ENCODE assay signal across 20 cellular contexts in the genomic region with DNA sequence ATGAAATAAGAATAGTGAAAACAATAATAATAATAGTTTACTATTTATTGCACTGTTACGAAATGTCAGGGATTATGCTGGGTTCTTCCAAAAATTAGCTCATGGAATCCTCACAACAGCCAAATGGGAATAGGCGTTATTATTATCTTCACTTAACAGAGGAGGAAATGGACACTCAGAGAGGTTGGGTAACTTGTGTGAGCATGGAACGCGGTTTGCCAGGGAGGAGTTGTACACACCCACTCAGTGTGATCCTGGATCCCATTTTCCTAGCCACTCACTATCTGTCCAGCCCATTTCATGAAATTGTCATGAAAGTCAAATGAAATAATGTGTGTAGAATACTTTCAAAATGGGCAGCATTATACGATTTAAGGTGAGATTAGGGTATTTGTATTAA. TPM values are rescaled to one million over a fixed set of nuclear protein-coding genes. Genes with fewer than 3 reads are reported as not detected.
DNase-seq lines count a peak whose midpoint lies in the region; ATAC-seq and TF ChIP-seq lines count a peak whose summit lies in the region.
"Had no signal": no experiment of that assay in that cellular context is flagged by ENCODE, and none has a peak within 500 bp of the region (broad histone marks: within the 10 kb centered on the region; RNA-seq: fewer than 3 reads in every experiment).

No MANE protein-coding gene starts in this region.

- peak overlapping the region; percentile 41 for H3K27ac Mint-ChIP-seq in activated naive CD8-positive, alpha-beta T cell
- H3K27ac Mint-ChIP-seq in activated naive CD8-positive, alpha-beta T cell treated with anti-CD3 and anti-CD28 coated beads for 36 hours = no peak overlapping the region
- peak overlapping the region; percentile 16 for H3K27ac Mint-ChIP-seq in stimulated activated effector memory CD8-positive, alpha-beta T cell treated with anti-CD3 and anti-CD28 coated beads, Interleukin-12 subunit alpha, Interleukin-12 subunit beta, amount 100 ng/mL, for 72 hours

- no peak for TF ChIP-seq POLR2A in Peyer's patch (IDR thresholded peaks at IDR 0.05)

- ATAC-seq in stimulated activated effector memory CD8-positive, alpha-beta T cell treated with anti-CD3 and anti-CD28 coated beads, Interleukin-12 subunit alpha, Interleukin-12 subunit beta, amount 100 ng/mL, for 72 hours = no peak
- no peak for ATAC-seq in HG03571 (IDR thresholded peaks at IDR 0.05; ENCODE audit: unreplicated experiment)
- no peak for ATAC-seq in GM21360 (IDR thresholded peaks at IDR 0.05; ENCODE audit: unreplicated experiment)

- H3K36me3 Mint-ChIP-seq in activated naive CD8-positive, alpha-beta T cell = peaks cover 9% of the 10 kb centered on the region
- peaks cover 31% of the 10 kb centered on the region for H3K36me3 Mint-ChIP-seq in activated naive CD8-positive, alpha-beta T cell treated with anti-CD3 and anti-CD28 coated beads for 36 hours
- peaks cover 86% of the 10 kb centered on the region for H3K36me3 Mint-ChIP-seq in stimulated activated effector memory CD8-positive, alpha-beta T cell treated with anti-CD3 and anti-CD28 coated beads, Interleukin-12 subunit alpha, Interleukin-12 subunit beta, amount 100 ng/mL, for 72 hours

- H3K9me3 ChIP-seq in Peyer's patch = no peaks in the 10 kb centered on the region

- H3K4me3 Mint-ChIP-seq in activated naive CD8-positive, alpha-beta T cell = no peak overlapping the region
- no peak overlapping the region for H3K4me3 Mint-ChIP-seq in activated naive CD8-positive, alpha-beta T cell treated with anti-CD3 and anti-CD28 coated beads for 36 hours
- H3K4me3 Mint-ChIP-seq in stimulated activated effector memory CD8-positive, alpha-beta T cell treated with anti-CD3 and anti-CD28 coated beads, Interleukin-12 subunit alpha, Interleukin-12 subunit beta, amount 100 ng/mL, for 72 hours = no peak overlapping the region
- H3K4me3 Mint-ChIP-seq: B cell had no signal

- H3K4me1 ChIP-seq in Peyer's patch = peaks cover 0 to 30% (median 4%) of the 10 kb centered on the region in 4 donors

- H3K36me3 ChIP-seq in Peyer's patch = peaks cover 0 to 46% (median 0%) of the 10 kb centered on the region in 3 donors

- H3K4me3 ChIP-seq in Peyer's patch (no peak overlapping the region), fibroblast of villous mesenchyme (ENCODE audit: low read depth, low read length) (no peak overlapping the region)

- no peaks in the 10 kb centered on the region for H3K27me3 ChIP-seq in Peyer's patch

- no peaks in the 10 kb centered on the region for H3K9me3 Mint-ChIP-seq in activated naive CD8-positive, alpha-beta T cell (ENCODE audit: low read depth)
- H3K9me3 Mint-ChIP-seq in activated naive CD8-positive, alpha-beta T cell treated with anti-CD3 and anti-CD28 coated beads for 36 hours = no peaks in the 10 kb centered on the region
- no peaks in the 10 kb centered on the region for H3K9me3 Mint-ChIP-seq in stimulated activated effector memory CD8-positive, alpha-beta T cell treated with anti-CD3 and anti-CD28 coated beads, Interleukin-12 subunit alpha, Interleukin-12 subunit beta, amount 100 ng/mL, for 72 hours
- H3K9me3 Mint-ChIP-seq: CD8-positive, alpha-beta memory T cell had no signal

- TF ChIP-seq CTCF in Peyer's patch (IDR thresholded peaks at IDR 0.05) (no peak), fibroblast of villous mesenchyme (IDR thresholded peaks at IDR 0.05; ENCODE audit: insufficient read depth, low read depth, low read length) (no peak)

- no peak for DNase-seq in activated naive CD8-positive, alpha-beta T cell treated with anti-CD3 and anti-CD28 coated beads for 36 hours
- DNase-seq in Peyer's patch = peak in 2 of 3 donors; percentile 12 to 31
- peak; percentile 10 for DNase-seq in fibroblast of villous mesenchyme (ENCODE audit: low read depth)
- DNase-seq in stimulated activated effector memory CD8-positive, alpha-beta T cell treated with anti-CD3 and anti-CD28 coated beads, Interleukin-12 subunit alpha, Interleukin-12 subunit beta, amount 100 ng/mL, for 72 hours (ENCODE audit: low spot score in 2 of 2) = no peak
- DNase-seq in stimulated activated CD4-positive, alpha-beta T cell treated with anti-CD3 and anti-CD28 coated beads, Interleukin-12 subunit alpha, Interleukin-12 subunit beta, amount 100 ng/mL, for 4 hours = no peak
- DNase-seq: CD8-positive, alpha-beta memory T cell; GF-D8; GOT3; KG1; NCI-H1092; NCI-H2107; NCI-H226; NCI-H526 had no signal

- H3K27ac ChIP-seq in Peyer's patch = no peak overlapping the region
- H3K27ac ChIP-seq: HL-60, RWPE1 had no signal

- no peaks in the 10 kb centered on the region for H3K27me3 Mint-ChIP-seq in activated naive CD8-positive, alpha-beta T cell
- H3K27me3 Mint-ChIP-seq in activated naive CD8-positive, alpha-beta T cell treated with anti-CD3 and anti-CD28 coated beads for 36 hours = no peaks in the 10 kb centered on the region
- H3K27me3 Mint-ChIP-seq: B cell had no signal

- peaks cover 38% of the 10 kb centered on the region for H3K4me1 Mint-ChIP-seq in activated naive CD8-positive, alpha-beta T cell (ENCODE audit: low read depth)
- peaks cover 27% of the 10 kb centered on the region for H3K4me1 Mint-ChIP-seq in activated naive CD8-positive, alpha-beta T cell treated with anti-CD3 and anti-CD28 coated beads for 36 hours
- H3K4me1 Mint-ChIP-seq in stimulated activated effector memory CD8-positive, alpha-beta T cell treated with anti-CD3 and anti-CD28 coated beads, Interleukin-12 subunit alpha, Interleukin-12 subunit beta, amount 100 ng/mL, for 72 hours = peaks cover 48% of the 10 kb centered on the region

RNA-seq across cellular contexts. Expression of gene NELFCD, which starts 4.6 kb away (rescaled TPM):
- total RNA-seq in activated naive CD8-positive, alpha-beta T cell treated with anti-CD3 and anti-CD28 coated beads for 36 hours = 10 to 100 TPM; 84.1 to 91.2 TPM
- total RNA-seq in Peyer's patch = 10 to 100 TPM; 39.6 to 98.2 (median 65.1) TPM
- total RNA-seq in fibroblast of villous mesenchyme = 37.7 and 38.9 TPM in 2 replicates

RNA-seq across cellular contexts. Expression of gene CTSZ, which starts 21.4 kb away (rescaled TPM):
- total RNA-seq in activated naive CD8-positive, alpha-beta T cell treated with anti-CD3 and anti-CD28 coated beads for 36 hours = 10 to 100 TPM; 24.6 to 25.4 TPM
- 100 to 1,000 TPM in 3 of 4 donors, 10 to 100 TPM in 1; 78.4 to 310 (median 274) TPM for total RNA-seq in Peyer's patch
- 79.9 and 92.1 TPM in 2 replicates for total RNA-seq in fibroblast of villous mesenchyme

RNA-seq across cellular contexts. Expression of gene TUBB1, which starts 33.6 kb away (rescaled TPM):
- total RNA-seq in activated naive CD8-positive, alpha-beta T cell treated with anti-CD3 and anti-CD28 coated beads for 36 hours = not detected
- total RNA-seq in Peyer's patch (not detected), fibroblast of villous mesenchyme (not detected in 2 replicates)
- total RNA-seq: CD8-positive, alpha-beta memory T cell; MCF 10A had no signal

RNA-seq across cellular contexts. Expression of gene ATP5F1E, which starts 46.5 kb away (rescaled TPM):
- 10 to 100 TPM; 83.0 to 84.4 TPM for total RNA-seq in activated naive CD8-positive, alpha-beta T cell treated with anti-CD3 and anti-CD28 coated beads for 36 hours
- 10 to 100 TPM; 20.6 to 34.0 (median 26.8) TPM for total RNA-seq in Peyer's patch
- total RNA-seq in fibroblast of villous mesenchyme = 27.2 and 27.7 TPM in 2 replicates

RNA-seq across cellular contexts. Expression of gene PRELID3B, which starts 56.9 kb away (rescaled TPM):
- 100 to 1,000 TPM; 131 to 143 TPM for total RNA-seq in activated naive CD8-positive, alpha-beta T cell treated with anti-CD3 and anti-CD28 coated beads for 36 hours
- 100 to 1,000 TPM in 2 of 4 donors, 10 to 100 TPM in 2; 44.6 to 148 (median 86.5) TPM for total RNA-seq in Peyer's patch
- total RNA-seq in fibroblast of villous mesenchyme = 61.2 and 85.1 TPM in 2 replicates

Comparison
In these comparisons a context has a peak if more than half of its experiments do, and no peak if none do; other contexts are left out.
1. DNase-seq: peak in Peyer's patch (2 of 3) and fibroblast of villous mesenchyme (single experiment); none in activated naive CD8-positive, alpha-beta T cell treated with anti-CD3 and anti-CD28 coated beads for 36 hours (single experiment), stimulated activated effector memory CD8-positive, alpha-beta T cell treated with anti-CD3 and anti-CD28 coated beads, Interleukin-12 subunit alpha, Interleukin-12 subunit beta, amount 100 ng/mL, for 72 hours (0 of 2) and stimulated activated CD4-positive, alpha-beta T cell treated with anti-CD3 and anti-CD28 coated beads, Interleukin-12 subunit alpha, Interleukin-12 subunit beta, amount 100 ng/mL, for 4 hours (single experiment).